1 cellular context compared by ENCODE assay signal in the genomic region with DNA sequence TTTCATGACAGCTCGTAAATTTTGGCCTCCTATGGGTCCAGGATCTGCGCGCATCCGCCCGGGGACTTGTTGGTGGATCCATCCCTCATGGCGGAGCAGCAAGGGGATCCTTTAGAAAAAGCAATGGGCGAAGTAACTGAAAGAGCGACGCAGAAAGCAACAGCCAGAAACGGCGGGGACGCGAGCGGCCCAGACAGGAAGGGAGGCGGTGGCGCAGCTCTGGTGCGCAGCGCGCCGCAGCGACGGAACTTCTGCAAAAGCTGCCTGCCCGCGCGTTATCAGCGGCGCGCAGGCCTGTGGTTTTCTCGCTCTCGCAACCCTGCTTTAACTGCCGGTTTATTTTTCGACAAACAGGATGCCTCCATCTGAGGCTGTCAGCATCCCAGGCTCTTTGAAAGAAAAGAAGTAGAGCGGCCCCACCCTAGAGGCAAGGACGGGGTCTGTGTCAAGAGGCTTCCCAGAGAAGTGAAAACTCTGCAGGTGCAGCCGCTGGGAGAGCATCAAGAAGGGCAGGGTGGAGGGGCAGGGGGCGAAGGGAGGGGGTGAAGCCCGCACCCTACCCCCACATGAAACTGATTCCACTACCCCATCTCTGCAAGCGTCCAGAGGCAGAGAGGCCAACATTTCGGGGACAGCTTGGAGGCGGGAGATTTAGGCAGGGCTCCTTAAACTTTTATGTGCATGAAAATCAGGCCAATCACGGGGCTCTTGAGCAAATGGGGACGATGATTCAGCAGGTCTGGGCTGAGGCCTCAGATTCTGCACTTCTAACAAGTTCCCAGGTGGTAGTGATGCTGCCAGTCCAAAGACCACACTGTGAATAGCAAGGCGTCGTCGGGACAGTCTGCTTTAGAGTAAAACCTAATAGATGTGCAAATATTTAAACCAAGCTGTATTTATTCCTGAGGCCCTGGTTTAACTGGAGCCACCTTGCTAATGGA.
TF ChIP-seq lines count a peak whose summit lies in the region.

No MANE protein-coding gene starts in this region.

TF ChIP-seq in K562, 482 proteins besides CTCF, POLR2A, EP300 and RAD21 (continued from another document and continues in another):
- TF ChIP-seq DEAF1 (CRISPR knock-in tag; IDR thresholded peaks at IDR 0.05) (peak; percentile 29; the same call in 1 of the 2 replicates), MTA1 (IDR thresholded peaks at IDR 0.05; ENCODE audit: borderline replicate concordance) (peak; percentile 95), ZNF24 (IDR thresholded peaks at IDR 0.05) (peak; percentile 79; the same call in 1 of the 2 replicates), NFE2 (IDR thresholded peaks at IDR 0.05; ENCODE audit: low read depth) (peak; percentile 96), ZNF699 (CRISPR knock-in tag; IDR thresholded peaks at IDR 0.05; ENCODE audit: insufficient replicate concordance) (no peak), CTBP1 (IDR thresholded peaks at IDR 0.05; ENCODE audit: borderline replicate concordance) (peak; percentile 100), ZBTB2 (IDR thresholded peaks at IDR 0.05) (peak; percentile 93), ZFP30 (CRISPR knock-in tag; IDR thresholded peaks at IDR 0.05; ENCODE audit: borderline replicate concordance) (no peak), XRCC4 (IDR thresholded peaks at IDR 0.05; ENCODE audit: extremely low read depth, insufficient read depth, insufficient read length) (no peak), SETDB1 (IDR thresholded peaks at IDR 0.05; ENCODE audit: low read length) (no peak), KLF16 (IDR thresholded peaks at IDR 0.05) (peak; percentile 90), CEBPB (tag; IDR thresholded peaks at IDR 0.05) (peak; percentile 97), ZBTB26 (CRISPR knock-in tag; IDR thresholded peaks at IDR 0.05) (no peak), UBTF (IDR thresholded peaks at IDR 0.05; ENCODE audit: borderline replicate concordance in 1 of 2, low read depth in 2 of 2, low read length in 2 of 2) (peak; percentile 82 to 94; a peak in 2 of 4 replicates), KHSRP (IDR thresholded peaks at IDR 0.05) (no peak), ZBTB11 (CRISPR knock-in tag; IDR thresholded peaks at IDR 0.05) (peak in 1 of 3 experiments; percentile 73; a peak in 1 of 6 replicates), MCM3 (IDR thresholded peaks at IDR 0.05) (no peak), ELK3 (CRISPR knock-in tag; IDR thresholded peaks at IDR 0.05) (no peak), IFI16 (CRISPR knock-in tag; IDR thresholded peaks at IDR 0.05) (no peak), ZNF232 (CRISPR knock-in tag; IDR thresholded peaks at IDR 0.05) (no peak), ELF1 (tag; IDR thresholded peaks at IDR 0.05) (peak; percentile 88), MCM5 (IDR thresholded peaks at IDR 0.05; ENCODE audit: low read depth) (no peak), FOSL1 (tag; conservative IDR thresholded peaks at IDR 0.05) (peak; percentile 81), SMARCA5 (IDR thresholded peaks at IDR 0.05) (no peak), MEIS2 (IDR thresholded peaks at IDR 0.05; ENCODE audit: partially characterized antibody) (peak; percentile 93)
- TF ChIP-seq, protein P1, sequence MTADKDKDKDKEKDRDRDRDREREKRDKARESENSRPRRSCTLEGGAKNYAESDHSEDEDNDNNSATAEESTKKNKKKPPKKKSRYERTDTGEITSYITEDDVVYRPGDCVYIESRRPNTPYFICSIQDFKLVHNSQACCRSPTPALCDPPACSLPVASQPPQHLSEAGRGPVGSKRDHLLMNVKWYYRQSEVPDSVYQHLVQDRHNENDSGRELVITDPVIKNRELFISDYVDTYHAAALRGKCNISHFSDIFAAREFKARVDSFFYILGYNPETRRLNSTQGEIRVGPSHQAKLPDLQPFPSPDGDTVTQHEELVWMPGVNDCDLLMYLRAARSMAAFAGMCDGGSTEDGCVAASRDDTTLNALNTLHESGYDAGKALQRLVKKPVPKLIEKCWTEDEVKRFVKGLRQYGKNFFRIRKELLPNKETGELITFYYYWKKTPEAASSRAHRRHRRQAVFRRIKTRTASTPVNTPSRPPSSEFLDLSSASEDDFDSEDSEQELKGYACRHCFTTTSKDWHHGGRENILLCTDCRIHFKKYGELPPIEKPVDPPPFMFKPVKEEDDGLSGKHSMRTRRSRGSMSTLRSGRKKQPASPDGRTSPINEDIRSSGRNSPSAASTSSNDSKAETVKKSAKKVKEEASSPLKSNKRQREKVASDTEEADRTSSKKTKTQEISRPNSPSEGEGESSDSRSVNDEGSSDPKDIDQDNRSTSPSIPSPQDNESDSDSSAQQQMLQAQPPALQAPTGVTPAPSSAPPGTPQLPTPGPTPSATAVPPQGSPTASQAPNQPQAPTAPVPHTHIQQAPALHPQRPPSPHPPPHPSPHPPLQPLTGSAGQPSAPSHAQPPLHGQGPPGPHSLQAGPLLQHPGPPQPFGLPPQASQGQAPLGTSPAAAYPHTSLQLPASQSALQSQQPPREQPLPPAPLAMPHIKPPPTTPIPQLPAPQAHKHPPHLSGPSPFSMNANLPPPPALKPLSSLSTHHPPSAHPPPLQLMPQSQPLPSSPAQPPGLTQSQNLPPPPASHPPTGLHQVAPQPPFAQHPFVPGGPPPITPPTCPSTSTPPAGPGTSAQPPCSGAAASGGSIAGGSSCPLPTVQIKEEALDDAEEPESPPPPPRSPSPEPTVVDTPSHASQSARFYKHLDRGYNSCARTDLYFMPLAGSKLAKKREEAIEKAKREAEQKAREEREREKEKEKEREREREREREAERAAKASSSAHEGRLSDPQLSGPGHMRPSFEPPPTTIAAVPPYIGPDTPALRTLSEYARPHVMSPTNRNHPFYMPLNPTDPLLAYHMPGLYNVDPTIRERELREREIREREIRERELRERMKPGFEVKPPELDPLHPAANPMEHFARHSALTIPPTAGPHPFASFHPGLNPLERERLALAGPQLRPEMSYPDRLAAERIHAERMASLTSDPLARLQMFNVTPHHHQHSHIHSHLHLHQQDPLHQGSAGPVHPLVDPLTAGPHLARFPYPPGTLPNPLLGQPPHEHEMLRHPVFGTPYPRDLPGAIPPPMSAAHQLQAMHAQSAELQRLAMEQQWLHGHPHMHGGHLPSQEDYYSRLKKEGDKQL (CRISPR knock-in tag; IDR thresholded peaks at IDR 0.05; ENCODE audit: borderline replicate concordance) = no peak; the same call in 1 of the 2 replicates
- TF ChIP-seq, protein P2, sequence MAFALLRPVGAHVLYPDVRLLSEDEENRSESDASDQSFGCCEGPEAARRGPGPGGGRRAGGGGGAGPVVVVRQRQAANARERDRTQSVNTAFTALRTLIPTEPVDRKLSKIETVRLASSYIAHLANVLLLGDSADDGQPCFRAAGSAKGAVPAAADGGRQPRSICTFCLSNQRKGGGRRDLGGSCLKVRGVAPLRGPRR (CRISPR knock-in tag; IDR thresholded peaks at IDR 0.05) = no peak
- TF ChIP-seq, protein P3, sequence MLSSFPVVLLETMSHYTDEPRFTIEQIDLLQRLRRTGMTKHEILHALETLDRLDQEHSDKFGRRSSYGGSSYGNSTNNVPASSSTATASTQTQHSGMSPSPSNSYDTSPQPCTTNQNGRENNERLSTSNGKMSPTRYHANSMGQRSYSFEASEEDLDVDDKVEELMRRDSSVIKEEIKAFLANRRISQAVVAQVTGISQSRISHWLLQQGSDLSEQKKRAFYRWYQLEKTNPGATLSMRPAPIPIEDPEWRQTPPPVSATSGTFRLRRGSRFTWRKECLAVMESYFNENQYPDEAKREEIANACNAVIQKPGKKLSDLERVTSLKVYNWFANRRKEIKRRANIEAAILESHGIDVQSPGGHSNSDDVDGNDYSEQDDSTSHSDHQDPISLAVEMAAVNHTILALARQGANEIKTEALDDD (IDR thresholded peaks at IDR 0.05) = 0 out of 2 replicates have a peak, but pooled peaks have one; percentile 11
- TF ChIP-seq, protein P4, sequence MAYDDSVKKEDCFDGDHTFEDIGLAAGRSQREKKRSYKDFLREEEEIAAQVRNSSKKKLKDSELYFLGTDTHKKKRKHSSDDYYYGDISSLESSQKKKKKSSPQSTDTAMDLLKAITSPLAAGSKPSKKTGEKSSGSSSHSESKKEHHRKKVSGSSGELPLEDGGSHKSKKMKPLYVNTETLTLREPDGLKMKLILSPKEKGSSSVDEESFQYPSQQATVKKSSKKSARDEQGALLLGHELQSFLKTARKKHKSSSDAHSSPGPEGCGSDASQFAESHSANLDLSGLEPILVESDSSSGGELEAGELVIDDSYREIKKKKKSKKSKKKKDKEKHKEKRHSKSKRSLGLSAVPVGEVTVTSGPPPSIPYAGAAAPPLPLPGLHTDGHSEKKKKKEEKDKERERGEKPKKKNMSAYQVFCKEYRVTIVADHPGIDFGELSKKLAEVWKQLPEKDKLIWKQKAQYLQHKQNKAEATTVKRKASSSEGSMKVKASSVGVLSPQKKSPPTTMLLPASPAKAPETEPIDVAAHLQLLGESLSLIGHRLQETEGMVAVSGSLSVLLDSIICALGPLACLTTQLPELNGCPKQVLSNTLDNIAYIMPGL (CRISPR knock-in tag; IDR thresholded peaks at IDR 0.05) = peak; percentile 39; the same call in 1 of the 2 replicates
